In genomic region chr3:36850743-36851142, GRCh38 we compare ENCODE assay signal across 33 cellular contexts.
"Had no signal": no experiment of that assay in that cellular context is flagged by ENCODE, and none has a peak within 500 bp of the region (broad histone marks: within the 10 kb centered on the region; RNA-seq: fewer than 3 reads in every experiment).

No MANE protein-coding gene starts in this region.

- H3K9me3 ChIP-seq: adrenal gland, ascending aorta, body of pancreas, breast epithelium had no signal

- H3K4me3 ChIP-seq: adrenal gland, ascending aorta, body of pancreas, breast epithelium, cardiac muscle cell had no signal

- DNase-seq: activated effector memory CD4-positive, alpha-beta T cell treated with anti-CD3 and anti-CD28 coated beads, Interleukin-2, amount 50 U/mL, for 16 hours; activated effector memory CD4-positive, alpha-beta T cell treated with Interleukin-2 at 50 U/mL for 16 hours; activated gamma-delta T cell; activated gamma-delta T cell treated with Interleukin-2 at 50 U/mL for 16 hours; activated naive CD4-positive, alpha-beta T cell; activated naive CD4-positive, alpha-beta T cell treated with anti-CD3 and anti-CD28 coated beads for 36 hours; activated naive CD4-positive, alpha-beta T cell treated with anti-CD3 and anti-CD28 coated beads, Interleukin-2, amount 10 ng/mL, durations not matched to agents 7 days and 5 days; activated naive CD4-positive, alpha-beta T cell treated with anti-CD3 and anti-CD28 coated beads, Interleukin-2, amount 50 U/mL, for 16 hours; activated naive CD4-positive, alpha-beta T cell treated with Interleukin-2 at 50 U/mL for 16 hours; activated naive CD8-positive, alpha-beta T cell treated with anti-CD3 and anti-CD28 coated beads for 36 hours; activated naive CD8-positive, alpha-beta T cell treated with anti-CD3 and anti-CD28 coated beads, Interleukin-2, amount 10 ng/mL, durations not matched to agents 7 days and 5 days; activated naive CD8-positive, alpha-beta T cell treated with anti-CD3 and anti-CD28 coated beads, Interleukin-2, amount 50 U/mL, for 24 hours; activated T-cell treated with anti-CD3 and anti-CD28 coated beads for 4 hours; activated T-cell treated with anti-CD3 and anti-CD28 coated beads, Interleukin-2, amount 50 U/mL, for 1 hour; activated T-cell treated with anti-CD3 and anti-CD28 coated beads, Interleukin-2, amount 50 U/mL, for 24 hours; activated T-cell treated with anti-CD3 and anti-CD28 coated beads, Interleukin-2, amount 50 U/mL, for 4 hours; activated T-cell treated with anti-CD3 and anti-CD28 coated beads, Interleukin-2, amount 50 U/mL, for 48 hours; activated T-cell treated with anti-CD3 and anti-CD28 coated beads, Interleukin-2, amount 50 U/mL, for 72 hours; adrenal gland; amniotic stem cell; amygdala; anterior cingulate cortex; aorta; body of pancreas; brain microvascular endothelial cell; caudate nucleus; central memory CD4-positive, alpha-beta T cell; cerebellar nuclear complex had no signal

- ATAC-seq: activated naive CD4-positive, alpha-beta T cell treated with anti-CD3 and anti-CD28 coated beads, Interleukin-2, amount 50 U/mL, for 72 hours; activated naive CD8-positive, alpha-beta T cell treated with anti-CD3 and anti-CD28 coated beads, Interleukin-2, amount 50 U/mL, for 24 hours; activated T-cell treated with anti-CD3 and anti-CD28 coated beads, Interleukin-2, amount 50 U/mL, for 4 hours; activated T-cell treated with anti-CD3 and anti-CD28 coated beads, Interleukin-2, amount 50 U/mL, for 72 hours; activated T-helper 17 cell treated with anti-CD3 and anti-CD28 coated beads, Interleukin-2, amount 50 U/mL, for 72 hours; body of pancreas had no signal

- H3K4me1 ChIP-seq: adrenal gland, ascending aorta, body of pancreas, breast epithelium had no signal

- H3K27ac ChIP-seq: adrenal gland, ascending aorta, body of pancreas, brain microvascular endothelial cell, breast epithelium, cardiac muscle cell had no signal

- H3K36me3 ChIP-seq: brain microvascular endothelial cell, breast epithelium had no signal

- H3K27me3 ChIP-seq: adrenal gland, ascending aorta, body of pancreas, brain microvascular endothelial cell, breast epithelium, cardiac muscle cell had no signal
